ENCODE assay signal across 19 cellular contexts in the genomic region with DNA sequence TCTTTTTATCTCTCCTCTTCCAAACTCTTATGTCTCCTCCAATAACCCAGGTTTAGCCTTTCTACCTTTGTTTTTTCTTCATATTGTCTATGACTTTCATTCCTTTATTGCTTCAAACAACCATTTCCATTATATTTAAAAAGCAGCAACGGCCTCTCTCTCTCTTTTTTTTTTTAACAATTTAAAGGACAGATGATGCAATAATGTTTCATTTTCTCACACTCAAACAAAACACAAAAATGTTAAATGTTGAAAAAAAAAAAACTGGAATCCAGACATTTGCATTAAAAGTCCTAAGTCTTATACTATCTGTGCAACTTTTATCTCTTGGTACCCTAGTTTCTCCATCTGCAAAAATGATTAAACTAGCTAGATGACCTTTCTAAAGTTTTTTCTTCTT.
DNase-seq lines count a peak whose midpoint lies in the region; ATAC-seq and TF ChIP-seq lines count a peak whose summit lies in the region.
"Had no signal": no experiment of that assay in that cellular context is flagged by ENCODE, and none has a peak within 500 bp of the region (broad histone marks: within the 10 kb centered on the region; RNA-seq: fewer than 3 reads in every experiment).

No MANE protein-coding gene starts in this region.

- H3K4me3 Mint-ChIP-seq in activated T-cell treated with anti-CD3 and anti-CD28 coated beads, Interleukin-2, amount 50 U/mL, for 72 hours: no peak overlapping the region
- H3K4me3 Mint-ChIP-seq in activated T-cell treated with anti-CD3 and anti-CD28 coated beads, Interleukin-2, amount 50 U/mL, for 24 hours: no peak overlapping the region
- H3K4me3 Mint-ChIP-seq in central memory CD8-positive, alpha-beta T cell: no peak overlapping the region
- H3K4me3 Mint-ChIP-seq in stimulated activated memory B cell treated with anti-CD40 and anti-IgM and Interleukin-4, amounts not matched to agents 10 μg/mL and 1 μg/mL and 100 μg/mL, for 72 hours: no peak overlapping the region
- H3K4me3 Mint-ChIP-seq in progenitor cell of endocrine pancreas (ENCODE audit: low read depth): no peak overlapping the region
- H3K4me3 Mint-ChIP-seq: CD14-positive monocyte; CD4-positive, alpha-beta T cell; CD8-positive, alpha-beta memory T cell; GM23338; H9 had no signal

- H3K9me3 Mint-ChIP-seq in activated T-cell treated with anti-CD3 and anti-CD28 coated beads, Interleukin-2, amount 50 U/mL, for 72 hours: no peaks in the 10 kb centered on the region
- no peaks in the 10 kb centered on the region for H3K9me3 Mint-ChIP-seq in activated T-cell treated with anti-CD3 and anti-CD28 coated beads, Interleukin-2, amount 50 U/mL, for 24 hours
- H3K9me3 Mint-ChIP-seq in central memory CD8-positive, alpha-beta T cell: no peaks in the 10 kb centered on the region
- H3K9me3 Mint-ChIP-seq in stimulated activated memory B cell treated with anti-CD40 and anti-IgM and Interleukin-4, amounts not matched to agents 10 μg/mL and 1 μg/mL and 100 μg/mL, for 72 hours: no peaks in the 10 kb centered on the region
- H3K9me3 Mint-ChIP-seq in progenitor cell of endocrine pancreas (ENCODE audit: low read depth): no peaks in the 10 kb centered on the region
- H3K9me3 Mint-ChIP-seq: CD14-positive monocyte; CD4-positive, alpha-beta T cell; CD8-positive, alpha-beta memory T cell; GM23338; H9 had no signal

- DNase-seq in activated T-cell treated with anti-CD3 and anti-CD28 coated beads, Interleukin-2, amount 50 U/mL, for 72 hours: no peak
- DNase-seq in activated T-cell treated with anti-CD3 and anti-CD28 coated beads, Interleukin-2, amount 50 U/mL, for 24 hours: no peak
- DNase-seq in OCI-M1 (lab: John Stamatoyannopoulos, UW): peak; percentile 10
- no peak for DNase-seq in central memory CD8-positive, alpha-beta T cell (ENCODE audit: low spot score in 2 of 2)
- no peak for DNase-seq in NAMALWA (ENCODE audit: low spot score)
- DNase-seq in DMS79 (lab: John Stamatoyannopoulos, UW): no peak
- no peak for DNase-seq in progenitor cell of endocrine pancreas (ENCODE audit: low spot score, unreplicated experiment)
- DNase-seq: AML-193; BE2C; CD4-positive, alpha-beta T cell; CD8-positive, alpha-beta memory T cell; DMS 273 treated with DMSO at 0.1 percent for 48 hours; DMS79 treated with DMSO at 0.1 percent for 48 hours; GF-D8; H9 had no signal

- H3K27me3 Mint-ChIP-seq in activated T-cell treated with anti-CD3 and anti-CD28 coated beads, Interleukin-2, amount 50 U/mL, for 72 hours (ENCODE audit: low read depth): no peaks in the 10 kb centered on the region
- H3K27me3 Mint-ChIP-seq in activated T-cell treated with anti-CD3 and anti-CD28 coated beads, Interleukin-2, amount 50 U/mL, for 24 hours: no peaks in the 10 kb centered on the region
- no peaks in the 10 kb centered on the region for H3K27me3 Mint-ChIP-seq in central memory CD8-positive, alpha-beta T cell
- no peaks in the 10 kb centered on the region for H3K27me3 Mint-ChIP-seq in stimulated activated memory B cell treated with anti-CD40 and anti-IgM and Interleukin-4, amounts not matched to agents 10 μg/mL and 1 μg/mL and 100 μg/mL, for 72 hours
- no peaks in the 10 kb centered on the region for H3K27me3 Mint-ChIP-seq in progenitor cell of endocrine pancreas
- H3K27me3 Mint-ChIP-seq: CD4-positive, alpha-beta T cell; CD8-positive, alpha-beta memory T cell had no signal

- ATAC-seq in activated T-cell treated with anti-CD3 and anti-CD28 coated beads, Interleukin-2, amount 50 U/mL, for 72 hours (replicated peaks in 1 of 2): no peak
- ATAC-seq in central memory CD8-positive, alpha-beta T cell (replicated peaks; ENCODE audit: extremely low read depth, poor library complexity, severe bottlenecking): no peak
- no peak for ATAC-seq in stimulated activated memory B cell treated with anti-CD40 and anti-IgM and Interleukin-4, amounts not matched to agents 10 μg/mL and 1 μg/mL and 100 μg/mL, for 72 hours
- ATAC-seq: GM23338, HCT116 had no signal

- no peak for TF ChIP-seq CTCF in progenitor cell of endocrine pancreas (IDR thresholded peaks at IDR 0.05; ENCODE audit: unreplicated experiment)

- peaks cover under 1% of the 10 kb centered on the region for H3K4me1 Mint-ChIP-seq in activated T-cell treated with anti-CD3 and anti-CD28 coated beads, Interleukin-2, amount 50 U/mL, for 72 hours (ENCODE audit: low read depth)
- H3K4me1 Mint-ChIP-seq in activated T-cell treated with anti-CD3 and anti-CD28 coated beads, Interleukin-2, amount 50 U/mL, for 24 hours (ENCODE audit: low read depth): peaks cover 3% of the 10 kb centered on the region
- peaks cover 7% of the 10 kb centered on the region for H3K4me1 Mint-ChIP-seq in central memory CD8-positive, alpha-beta T cell
- H3K4me1 Mint-ChIP-seq in stimulated activated memory B cell treated with anti-CD40 and anti-IgM and Interleukin-4, amounts not matched to agents 10 μg/mL and 1 μg/mL and 100 μg/mL, for 72 hours: peaks cover 13% of the 10 kb centered on the region
- H3K4me1 Mint-ChIP-seq in progenitor cell of endocrine pancreas (ENCODE audit: low read depth): no peaks in the 10 kb centered on the region
- H3K4me1 Mint-ChIP-seq: CD14-positive monocyte, GM23338, H9 had no signal

- H3K27ac Mint-ChIP-seq in activated T-cell treated with anti-CD3 and anti-CD28 coated beads, Interleukin-2, amount 50 U/mL, for 72 hours: peak overlapping the region; percentile 59
- H3K27ac Mint-ChIP-seq in activated T-cell treated with anti-CD3 and anti-CD28 coated beads, Interleukin-2, amount 50 U/mL, for 24 hours: no peak overlapping the region
- peak overlapping the region; percentile 38 for H3K27ac Mint-ChIP-seq in central memory CD8-positive, alpha-beta T cell (ENCODE audit: low read depth)
- peak overlapping the region; percentile 16 for H3K27ac Mint-ChIP-seq in stimulated activated memory B cell treated with anti-CD40 and anti-IgM and Interleukin-4, amounts not matched to agents 10 μg/mL and 1 μg/mL and 100 μg/mL, for 72 hours
- no peak overlapping the region for H3K27ac Mint-ChIP-seq in progenitor cell of endocrine pancreas
- H3K27ac Mint-ChIP-seq: CD14-positive monocyte; CD4-positive, alpha-beta T cell; CD8-positive, alpha-beta memory T cell; GM23338; H9 had no signal

- peaks cover 3 to 5% of the 10 kb centered on the region in 2 donors for H3K36me3 Mint-ChIP-seq in activated T-cell treated with anti-CD3 and anti-CD28 coated beads, Interleukin-2, amount 50 U/mL, for 72 hours (ENCODE audit: insufficient read depth in 2 of 2)
- peaks cover 41% of the 10 kb centered on the region for H3K36me3 Mint-ChIP-seq in activated T-cell treated with anti-CD3 and anti-CD28 coated beads, Interleukin-2, amount 50 U/mL, for 24 hours (ENCODE audit: low read depth)
- H3K36me3 Mint-ChIP-seq in central memory CD8-positive, alpha-beta T cell (ENCODE audit: insufficient read depth): peaks cover 16% of the 10 kb centered on the region
- H3K36me3 Mint-ChIP-seq in stimulated activated memory B cell treated with anti-CD40 and anti-IgM and Interleukin-4, amounts not matched to agents 10 μg/mL and 1 μg/mL and 100 μg/mL, for 72 hours: peaks cover 68% of the 10 kb centered on the region
- peaks cover 11% of the 10 kb centered on the region for H3K36me3 Mint-ChIP-seq in progenitor cell of endocrine pancreas (ENCODE audit: insufficient read depth)

Comparison
In these comparisons a context has a peak if more than half of its experiments do, and no peak if none do; other contexts are left out.
1. H3K27ac Mint-ChIP-seq: peak in activated T-cell treated with anti-CD3 and anti-CD28 coated beads, Interleukin-2, amount 50 U/mL, for 72 hours (single experiment), central memory CD8-positive, alpha-beta T cell (single experiment) and stimulated activated memory B cell treated with anti-CD40 and anti-IgM and Interleukin-4, amounts not matched to agents 10 μg/mL and 1 μg/mL and 100 μg/mL, for 72 hours (single experiment); none in activated T-cell treated with anti-CD3 and anti-CD28 coated beads, Interleukin-2, amount 50 U/mL, for 24 hours (single experiment) and progenitor cell of endocrine pancreas (single experiment).